Comparison of ENCODE assay signal across 21 cellular contexts in the genomic region with DNA sequence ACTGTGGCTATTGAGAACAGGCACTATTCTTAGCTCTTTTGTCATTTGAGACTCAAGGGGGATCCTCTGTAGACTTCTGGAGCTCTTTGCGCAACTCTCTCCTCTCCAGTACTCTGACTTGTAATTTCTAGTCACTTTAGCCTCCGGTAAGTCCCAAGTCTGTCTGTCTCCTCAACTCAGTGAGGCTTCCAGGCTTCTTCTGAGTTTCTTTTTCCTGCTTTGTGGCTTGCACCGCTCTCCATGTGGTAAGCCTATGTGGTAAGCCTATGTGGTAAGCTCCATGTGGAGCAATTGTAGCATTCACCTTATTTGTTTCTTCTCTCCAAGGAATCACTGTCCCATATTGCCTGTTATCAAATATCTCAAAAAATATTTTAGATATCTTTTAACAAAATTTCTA. TPM values are rescaled to one million over a fixed set of nuclear protein-coding genes. Genes with fewer than 3 reads are reported as not detected.
"Had no signal": no experiment of that assay in that cellular context is flagged by ENCODE, and none has a peak within 500 bp of the region (broad histone marks: within the 10 kb centered on the region; RNA-seq: fewer than 3 reads in every experiment).

No MANE protein-coding gene starts in this region.

- DNase-seq: activated CD4-positive, CD25-positive, alpha-beta regulatory T cell treated with anti-CD3 and anti-CD28 coated beads, Interleukin-2, amount 50 U/mL, for 72 hours; activated naive CD8-positive, alpha-beta T cell treated with anti-CD3 and anti-CD28 coated beads, Interleukin-2, amount 10 ng/mL, durations not matched to agents 7 days and 5 days; activated T-cell treated with anti-CD3 and anti-CD28 coated beads, Interleukin-2, amount 50 U/mL, for 24 hours; anterior cingulate cortex; brain microvascular endothelial cell; effector CD4-positive, alpha-beta T cell; esophagus squamous epithelium; left lung; mammary epithelial cell; mucosa of descending colon; nucleus accumbens; posterior cingulate gyrus; stimulated activated CD4-positive, alpha-beta T cell treated with anti-CD3 and anti-CD28 coated beads, Interleukin-15, amount 100 ng/mL, for 24 hours; stimulated activated CD4-positive, alpha-beta T cell treated with anti-CD3 and anti-CD28 coated beads, Interleukin-4, amount 100 ng/mL, for 1 hour; stimulated activated naive CD8-positive, alpha-beta T cell treated with anti-CD3 and anti-CD28 coated beads, Interleukin-15, Interleukin-2, amounts not matched to agents 100 U/mL and 50 U/mL, for 24 hours; SW 1271 had no signal

- H3K27ac ChIP-seq: brain microvascular endothelial cell, coronary artery, esophagus squamous epithelium, hepatocyte, left lung, right atrium auricular region, skin epidermis, suprapubic skin had no signal

- H3K36me3 ChIP-seq: brain microvascular endothelial cell, esophagus squamous epithelium, left lung, right atrium auricular region, suprapubic skin had no signal

- H3K27me3 ChIP-seq: brain microvascular endothelial cell, esophagus squamous epithelium, hepatocyte, left lung, right atrium auricular region, suprapubic skin had no signal

- ATAC-seq: left lung; mucosa of descending colon; stimulated activated naive CD8-positive, alpha-beta T cell treated with anti-CD3 and anti-CD28 coated beads, Interleukin-15, Interleukin-2, amounts not matched to agents 100 U/mL and 50 U/mL, for 24 hours had no signal

- H3K4me1 ChIP-seq: esophagus squamous epithelium, left lung, right atrium auricular region, suprapubic skin had no signal

- H3K4me2 ChIP-seq: hepatocyte had no signal

- H3K79me2 ChIP-seq: hepatocyte had no signal

- H2AFZ ChIP-seq: hepatocyte had no signal

- H3K4me3 ChIP-seq: coronary artery, esophagus squamous epithelium, hepatocyte, left lung, mucosa of descending colon, right atrium auricular region, skin epidermis, suprapubic skin had no signal

RNA-seq across cellular contexts. Expression of gene PARP15, which starts 6.3 kb away (rescaled TPM):
- total RNA-seq: mammary epithelial cell had no signal
